1 cellular context compared by ENCODE assay signal in the genomic region with DNA sequence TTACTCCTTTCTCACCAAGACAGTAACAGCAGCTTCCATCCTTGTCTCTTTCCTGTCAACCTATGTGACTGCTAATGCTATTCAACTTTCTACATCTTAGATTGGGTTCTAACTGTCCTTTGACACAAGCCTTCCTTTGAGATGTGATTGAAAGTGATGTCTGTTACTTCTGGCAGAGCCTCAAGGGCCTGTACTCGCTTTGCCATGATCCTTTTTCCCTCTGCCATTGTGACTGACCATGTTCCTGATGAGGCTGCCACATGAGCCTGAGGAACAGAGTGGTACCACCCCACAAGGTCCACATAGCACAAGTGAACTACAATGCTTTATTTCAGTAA.
TF ChIP-seq lines count a peak whose summit lies in the region.

No MANE protein-coding gene starts in this region.

TF ChIP-seq in HepG2, 621 proteins besides CTCF, POLR2A, EP300 and RAD21 (continued from another document):
- no peak for TF ChIP-seq ZBTB37 (CRISPR knock-in tag; IDR thresholded peaks at IDR 0.05)
